In genomic region chr10:118812393-118812740, GRCh38 we compare ENCODE assay signal across 22 cellular contexts.
"Had no signal": no experiment of that assay in that cellular context is flagged by ENCODE, and none has a peak within 500 bp of the region (broad histone marks: within the 10 kb centered on the region; RNA-seq: fewer than 3 reads in every experiment).

No MANE protein-coding gene starts in this region.

- FAIRE-seq: islet of Langerhans, small intestine had no signal

- H3K36me3 ChIP-seq: brain microvascular endothelial cell, gastrocnemius medialis, prostate gland, right lobe of liver, suprapubic skin had no signal

- DNase-seq: activated B cell treated with CpG ODN at 0.5 μM for 24 hours; activated CD4-positive, alpha-beta memory T cell treated with anti-CD3 and anti-CD28 coated beads for 36 hours; activated CD4-positive, alpha-beta T cell treated with anti-CD3 and anti-CD28 coated beads for 4 hours; activated CD8-positive, alpha-beta memory T cell treated with anti-CD3 and anti-CD28 coated beads, Interleukin-2, amount 10 ng/mL, durations not matched to agents 7 days and 5 days; activated naive CD8-positive, alpha-beta T cell treated with anti-CD3 and anti-CD28 coated beads, Interleukin-2, amount 10 ng/mL, durations not matched to agents 7 days and 5 days; brain microvascular endothelial cell; cerebellar nuclear complex; cortex of kidney; gastrocnemius medialis; left cardiac atrium; small intestine; stimulated activated CD4-positive, alpha-beta T cell treated with anti-CD3 and anti-CD28 coated beads, Interleukin-15, amount 100 ng/mL, for 24 hours; stimulated activated CD4-positive, alpha-beta T cell treated with anti-CD3 and anti-CD28 coated beads, Interleukin-2, amount 100 ng/mL, for 48 hours; trophoblast cell had no signal

- H3K4me3 ChIP-seq: gastrocnemius medialis, lung, prostate gland, right lobe of liver, suprapubic skin had no signal

- H3K4me1 ChIP-seq: gastrocnemius medialis, prostate gland, right lobe of liver had no signal

- H3K27me3 ChIP-seq: brain microvascular endothelial cell, gastrocnemius medialis, right lobe of liver had no signal

- H3K9me3 ChIP-seq: gastrocnemius medialis, prostate gland, right lobe of liver, suprapubic skin had no signal

- ATAC-seq: activated CD8-positive, alpha-beta memory T cell treated with anti-CD3 and anti-CD28 coated beads, Interleukin-2, amount 10 ng/mL, durations not matched to agents 7 days and 5 days; esophagus mucosa; gastrocnemius medialis; left cardiac atrium; natural killer cell treated with Interleukin-12 subunit alpha and Interleukin-12 subunit beta and Interleukin-15 and Interleukin-18, amount 100 ng/mL, for 72 hours; right lobe of liver; T-cell had no signal

- H3K27ac ChIP-seq: brain microvascular endothelial cell, gastrocnemius medialis, prostate gland, right lobe of liver, suprapubic skin had no signal
